In genomic region chr22:45775062-45775461, GRCh38 we compare ENCODE assay signal across 1 cellular context.
TF ChIP-seq lines count a peak whose summit lies in the region.

No MANE protein-coding gene starts in this region.

TF ChIP-seq in GM23338, 12 proteins besides CTCF, POLR2A, EP300 and RAD21:
- TF ChIP-seq, protein P1, sequence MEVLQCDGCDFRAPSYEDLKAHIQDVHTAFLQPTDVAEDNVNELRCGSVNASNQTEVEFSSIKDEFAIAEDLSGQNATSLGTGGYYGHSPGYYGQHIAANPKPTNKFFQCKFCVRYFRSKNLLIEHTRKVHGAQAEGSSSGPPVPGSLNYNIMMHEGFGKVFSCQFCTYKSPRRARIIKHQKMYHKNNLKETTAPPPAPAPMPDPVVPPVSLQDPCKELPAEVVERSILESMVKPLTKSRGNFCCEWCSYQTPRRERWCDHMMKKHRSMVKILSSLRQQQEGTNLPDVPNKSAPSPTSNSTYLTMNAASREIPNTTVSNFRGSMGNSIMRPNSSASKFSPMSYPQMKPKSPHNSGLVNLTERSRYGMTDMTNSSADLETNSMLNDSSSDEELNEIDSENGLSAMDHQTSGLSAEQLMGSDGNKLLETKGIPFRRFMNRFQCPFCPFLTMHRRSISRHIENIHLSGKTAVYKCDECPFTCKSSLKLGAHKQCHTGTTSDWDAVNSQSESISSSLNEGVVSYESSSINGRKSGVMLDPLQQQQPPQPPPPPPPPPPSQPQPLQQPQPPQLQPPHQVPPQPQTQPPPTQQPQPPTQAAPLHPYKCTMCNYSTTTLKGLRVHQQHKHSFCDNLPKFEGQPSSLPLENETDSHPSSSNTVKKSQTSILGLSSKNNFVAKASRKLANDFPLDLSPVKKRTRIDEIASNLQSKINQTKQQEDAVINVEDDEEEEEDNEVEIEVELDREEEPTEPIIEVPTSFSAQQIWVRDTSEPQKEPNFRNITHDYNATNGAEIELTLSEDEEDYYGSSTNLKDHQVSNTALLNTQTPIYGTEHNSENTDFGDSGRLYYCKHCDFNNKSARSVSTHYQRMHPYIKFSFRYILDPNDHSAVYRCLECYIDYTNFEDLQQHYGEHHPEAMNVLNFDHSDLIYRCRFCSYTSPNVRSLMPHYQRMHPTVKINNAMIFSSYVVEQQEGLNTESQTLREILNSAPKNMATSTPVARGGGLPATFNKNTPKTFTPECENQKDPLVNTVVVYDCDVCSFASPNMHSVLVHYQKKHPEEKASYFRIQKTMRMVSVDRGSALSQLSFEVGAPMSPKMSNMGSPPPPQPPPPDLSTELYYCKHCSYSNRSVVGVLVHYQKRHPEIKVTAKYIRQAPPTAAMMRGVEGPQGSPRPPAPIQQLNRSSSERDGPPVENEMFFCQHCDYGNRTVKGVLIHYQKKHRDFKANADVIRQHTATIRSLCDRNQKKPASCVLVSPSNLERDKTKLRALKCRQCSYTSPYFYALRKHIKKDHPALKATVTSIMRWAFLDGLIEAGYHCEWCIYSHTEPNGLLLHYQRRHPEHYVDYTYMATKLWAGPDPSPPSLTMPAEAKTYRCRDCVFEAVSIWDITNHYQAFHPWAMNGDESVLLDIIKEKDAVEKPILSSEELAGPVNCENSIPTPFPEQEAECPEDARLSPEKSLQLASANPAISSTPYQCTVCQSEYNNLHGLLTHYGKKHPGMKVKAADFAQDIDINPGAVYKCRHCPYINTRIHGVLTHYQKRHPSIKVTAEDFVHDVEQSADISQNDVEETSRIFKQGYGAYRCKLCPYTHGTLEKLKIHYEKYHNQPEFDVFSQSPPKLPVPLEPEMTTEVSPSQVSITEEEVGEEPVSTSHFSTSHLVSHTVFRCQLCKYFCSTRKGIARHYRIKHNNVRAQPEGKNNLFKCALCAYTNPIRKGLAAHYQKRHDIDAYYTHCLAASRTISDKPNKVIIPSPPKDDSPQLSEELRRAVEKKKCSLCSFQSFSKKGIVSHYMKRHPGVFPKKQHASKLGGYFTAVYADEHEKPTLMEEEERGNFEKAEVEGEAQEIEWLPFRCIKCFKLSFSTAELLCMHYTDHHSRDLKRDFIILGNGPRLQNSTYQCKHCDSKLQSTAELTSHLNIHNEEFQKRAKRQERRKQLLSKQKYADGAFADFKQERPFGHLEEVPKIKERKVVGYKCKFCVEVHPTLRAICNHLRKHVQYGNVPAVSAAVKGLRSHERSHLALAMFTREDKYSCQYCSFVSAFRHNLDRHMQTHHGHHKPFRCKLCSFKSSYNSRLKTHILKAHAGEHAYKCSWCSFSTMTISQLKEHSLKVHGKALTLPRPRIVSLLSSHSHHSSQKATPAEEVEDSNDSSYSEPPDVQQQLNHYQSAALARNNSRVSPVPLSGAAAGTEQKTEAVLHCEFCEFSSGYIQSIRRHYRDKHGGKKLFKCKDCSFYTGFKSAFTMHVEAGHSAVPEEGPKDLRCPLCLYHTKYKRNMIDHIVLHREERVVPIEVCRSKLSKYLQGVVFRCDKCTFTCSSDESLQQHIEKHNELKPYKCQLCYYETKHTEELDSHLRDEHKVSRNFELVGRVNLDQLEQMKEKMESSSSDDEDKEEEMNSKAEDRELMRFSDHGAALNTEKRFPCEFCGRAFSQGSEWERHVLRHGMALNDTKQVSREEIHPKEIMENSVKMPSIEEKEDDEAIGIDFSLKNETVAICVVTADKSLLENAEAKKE (CRISPR knock-in tag; IDR thresholded peaks at IDR 0.05) = no peak
- no peak for TF ChIP-seq NANOG (IDR thresholded peaks at IDR 0.05; ENCODE audit: borderline replicate concordance)
- no peak for TF ChIP-seq EZH2phosphoT487 (IDR thresholded peaks at IDR 0.05; ENCODE audit: unreplicated experiment)
- TF ChIP-seq ETS1 (IDR thresholded peaks at IDR 0.05) = no peak
- TF ChIP-seq POLR2AphosphoS5 (IDR thresholded peaks at IDR 0.05; ENCODE audit: low read depth) = no peak
- no peak for TF ChIP-seq JUNB (IDR thresholded peaks at IDR 0.05; ENCODE audit: unreplicated experiment)
- TF ChIP-seq ZNF331 (CRISPR knock-in tag; IDR thresholded peaks at IDR 0.05; ENCODE audit: low read depth) = no peak
- TF ChIP-seq STAT1 (IDR thresholded peaks at IDR 0.05; ENCODE audit: unreplicated experiment) = no peak
- TF ChIP-seq CREB1 (CRISPR knock-in tag; IDR thresholded peaks at IDR 0.05; ENCODE audit: low read depth) = no peak
- TF ChIP-seq, protein P2, sequence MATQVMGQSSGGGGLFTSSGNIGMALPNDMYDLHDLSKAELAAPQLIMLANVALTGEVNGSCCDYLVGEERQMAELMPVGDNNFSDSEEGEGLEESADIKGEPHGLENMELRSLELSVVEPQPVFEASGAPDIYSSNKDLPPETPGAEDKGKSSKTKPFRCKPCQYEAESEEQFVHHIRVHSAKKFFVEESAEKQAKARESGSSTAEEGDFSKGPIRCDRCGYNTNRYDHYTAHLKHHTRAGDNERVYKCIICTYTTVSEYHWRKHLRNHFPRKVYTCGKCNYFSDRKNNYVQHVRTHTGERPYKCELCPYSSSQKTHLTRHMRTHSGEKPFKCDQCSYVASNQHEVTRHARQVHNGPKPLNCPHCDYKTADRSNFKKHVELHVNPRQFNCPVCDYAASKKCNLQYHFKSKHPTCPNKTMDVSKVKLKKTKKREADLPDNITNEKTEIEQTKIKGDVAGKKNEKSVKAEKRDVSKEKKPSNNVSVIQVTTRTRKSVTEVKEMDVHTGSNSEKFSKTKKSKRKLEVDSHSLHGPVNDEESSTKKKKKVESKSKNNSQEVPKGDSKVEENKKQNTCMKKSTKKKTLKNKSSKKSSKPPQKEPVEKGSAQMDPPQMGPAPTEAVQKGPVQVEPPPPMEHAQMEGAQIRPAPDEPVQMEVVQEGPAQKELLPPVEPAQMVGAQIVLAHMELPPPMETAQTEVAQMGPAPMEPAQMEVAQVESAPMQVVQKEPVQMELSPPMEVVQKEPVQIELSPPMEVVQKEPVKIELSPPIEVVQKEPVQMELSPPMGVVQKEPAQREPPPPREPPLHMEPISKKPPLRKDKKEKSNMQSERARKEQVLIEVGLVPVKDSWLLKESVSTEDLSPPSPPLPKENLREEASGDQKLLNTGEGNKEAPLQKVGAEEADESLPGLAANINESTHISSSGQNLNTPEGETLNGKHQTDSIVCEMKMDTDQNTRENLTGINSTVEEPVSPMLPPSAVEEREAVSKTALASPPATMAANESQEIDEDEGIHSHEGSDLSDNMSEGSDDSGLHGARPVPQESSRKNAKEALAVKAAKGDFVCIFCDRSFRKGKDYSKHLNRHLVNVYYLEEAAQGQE (IDR thresholded peaks at IDR 0.05; ENCODE audit: unreplicated experiment) = no peak
- no peak for TF ChIP-seq EZH2 (IDR thresholded peaks at IDR 0.05; ENCODE audit: low read depth, unreplicated experiment)
- TF ChIP-seq ZNF114 (CRISPR knock-in tag; IDR thresholded peaks at IDR 0.05) = no peak
